Comparison of ENCODE assay signal across 25 cellular contexts in genomic region chr1:235734335-235734734, GRCh38.
A peak's percentile ranks its signal among the peaks of the same experiment; 100 is the strongest.
DNase-seq lines count a peak whose midpoint lies in the region; ATAC-seq and TF ChIP-seq lines count a peak whose summit lies in the region.
"Had no signal": no experiment of that assay in that cellular context is flagged by ENCODE, and none has a peak within 500 bp of the region (broad histone marks: within the 10 kb centered on the region; RNA-seq: fewer than 3 reads in every experiment).

No MANE protein-coding gene starts in this region.

- CTCF ChIA-PET in CD4-positive, alpha-beta T cell (lab: Charles Lee): interaction anchor here (0.6 kb wide), 1 partner anchor 11 kb away, joined by 3 read pairs; no protein-coding TSS in a partner anchor
- CTCF ChIA-PET in CD8-positive, alpha-beta T cell (lab: Charles Lee): interaction anchor here (0.8 kb wide), 1 partner anchor 319 kb away, joined by 3 read pairs; no protein-coding TSS in a partner anchor

- no peaks in the 10 kb centered on the region for H3K4me1 Mint-ChIP-seq in CD4-positive, alpha-beta T cell (ENCODE audit: low read depth)
- peaks cover 2% of the 10 kb centered on the region for H3K4me1 Mint-ChIP-seq in CD8-positive, alpha-beta T cell (ENCODE audit: low read depth)
- H3K4me1 Mint-ChIP-seq: activated B cell treated with CpG ODN at 0.5 μM for 24 hours, brain had no signal

- H3K4me1 ChIP-seq in CD8-positive, alpha-beta T cell (ENCODE audit: insufficient read depth, low read length): no peaks in the 10 kb centered on the region
- H3K4me1 ChIP-seq: HAP-1 had no signal

- H3K36me3 ChIP-seq in CD8-positive, alpha-beta T cell (ENCODE audit: insufficient read depth, low read length): no peaks in the 10 kb centered on the region
- H3K36me3 ChIP-seq: HAP-1 had no signal

- TF ChIP-seq CTCF in CD4-positive, alpha-beta T cell (IDR thresholded peaks at IDR 0.05): no peak
- TF ChIP-seq CTCF in CD8-positive, alpha-beta T cell (IDR thresholded peaks at IDR 0.05): no peak
- no peak for TF ChIP-seq CTCF in GM20000 (IDR thresholded peaks at IDR 0.05; ENCODE audit: extremely low read depth, missing control alignments)

- no peak overlapping the region for H3K4me3 Mint-ChIP-seq in CD4-positive, alpha-beta T cell
- no peak overlapping the region for H3K4me3 Mint-ChIP-seq in CD8-positive, alpha-beta T cell
- H3K4me3 Mint-ChIP-seq: activated B cell treated with CpG ODN at 0.5 μM for 24 hours; activated CD4-positive, alpha-beta memory T cell treated with anti-CD3 and anti-CD28 coated beads, Interleukin-2, amount 10 ng/mL, durations not matched to agents 7 days and 5 days; activated T-cell treated with anti-CD3 and anti-CD28 coated beads, Interleukin-2, amount 50 U/mL, for 24 hours; brain had no signal

- H3K4me3 ChIP-seq in CD8-positive, alpha-beta T cell (ENCODE audit: low read depth, low read length): no peak overlapping the region
- H3K4me3 ChIP-seq: HAP-1, left ventricle myocardium inferior had no signal

- peaks cover 39% of the 10 kb centered on the region for H3K36me3 Mint-ChIP-seq in CD4-positive, alpha-beta T cell (ENCODE audit: low read depth)
- H3K36me3 Mint-ChIP-seq in CD8-positive, alpha-beta T cell: peaks cover 48% of the 10 kb centered on the region

- POLR2A ChIA-PET in CD4-positive, alpha-beta T cell (lab: Charles Lee): no interaction called here
- POLR2A ChIA-PET in CD8-positive, alpha-beta T cell (lab: Charles Lee): no interaction called here

- H3K27ac ChIP-seq in CD4-positive, alpha-beta T cell (ENCODE audit: low read depth, low read length): no peak overlapping the region
- no peak overlapping the region for H3K27ac ChIP-seq in CD8-positive, alpha-beta T cell (ENCODE audit: low read depth, low read length)
- H3K27ac ChIP-seq: KMS-11, left ventricle myocardium inferior had no signal

- H3K9me3 Mint-ChIP-seq in CD4-positive, alpha-beta T cell: no peaks in the 10 kb centered on the region
- no peaks in the 10 kb centered on the region for H3K9me3 Mint-ChIP-seq in CD8-positive, alpha-beta T cell
- H3K9me3 Mint-ChIP-seq: activated B cell treated with CpG ODN at 0.5 μM for 24 hours; activated CD4-positive, alpha-beta memory T cell treated with anti-CD3 and anti-CD28 coated beads, Interleukin-2, amount 10 ng/mL, durations not matched to agents 7 days and 5 days; activated T-cell treated with anti-CD3 and anti-CD28 coated beads, Interleukin-2, amount 50 U/mL, for 24 hours; brain had no signal

- no peaks in the 10 kb centered on the region for H3K27me3 ChIP-seq in CD4-positive, alpha-beta T cell (ENCODE audit: control insufficient read depth, insufficient read depth, low read length)
- no peaks in the 10 kb centered on the region for H3K27me3 ChIP-seq in CD8-positive, alpha-beta T cell (ENCODE audit: insufficient read depth, low read length)

- intact Hi-C loops in CD4-positive, alpha-beta T cell (cut with DNase I, micrococcal nuclease): loop anchor here in 1 of 2 experiments (5.0 kb wide), 1 partner anchor 222 kb away; no protein-coding TSS in a partner anchor
- intact Hi-C loops in CD8-positive, alpha-beta T cell (cut with DNase I, micrococcal nuclease): loop anchor here in 1 of 2 experiments (5.0 to 10.0 kb wide), 2 partner anchors 222 to 240 kb away; no protein-coding TSS in a partner anchor

- no peak for DNase-seq in CD4-positive, alpha-beta T cell
- DNase-seq in CD8-positive, alpha-beta T cell: no peak
- DNase-seq in M059J (ENCODE audit: low read depth) (peak; percentile 27), GM20000 (ENCODE audit: low spot score) (no peak)
- DNase-seq in central memory CD4-positive, alpha-beta T cell: peak; percentile 33
- DNase-seq: activated B cell treated with CpG ODN at 0.5 μM for 24 hours; activated CD4-positive, alpha-beta memory T cell treated with anti-CD3 and anti-CD28 coated beads, Interleukin-2, amount 10 ng/mL, durations not matched to agents 7 days and 5 days; activated naive CD4-positive, alpha-beta T cell; activated T-cell treated with anti-CD3 and anti-CD28 coated beads, Interleukin-2, amount 50 U/mL, for 24 hours; C1 segment of cervical spinal cord; effector CD4-positive, alpha-beta T cell; glutamatergic neuron; left ventricle myocardium inferior; NCI-H146; NCI-H510A; OCI-M1; posterior cingulate gyrus; right cardiac atrium; stimulated activated CD4-positive, alpha-beta T cell treated with anti-CD3 and anti-CD28 coated beads, Interleukin-4, amount 100 ng/mL, for 1 hour; SW 1271 had no signal

- H3K9me3 ChIP-seq in CD4-positive, alpha-beta T cell (ENCODE audit: control insufficient read depth, low read length): no peaks in the 10 kb centered on the region
- H3K9me3 ChIP-seq in CD8-positive, alpha-beta T cell (ENCODE audit: low read length): no peaks in the 10 kb centered on the region
- H3K9me3 ChIP-seq: HAP-1, left ventricle myocardium inferior had no signal

- H3K27ac Mint-ChIP-seq in CD4-positive, alpha-beta T cell: no peak overlapping the region
- no peak overlapping the region for H3K27ac Mint-ChIP-seq in CD8-positive, alpha-beta T cell
- H3K27ac Mint-ChIP-seq: activated B cell treated with CpG ODN at 0.5 μM for 24 hours; activated CD4-positive, alpha-beta memory T cell treated with anti-CD3 and anti-CD28 coated beads, Interleukin-2, amount 10 ng/mL, durations not matched to agents 7 days and 5 days; activated T-cell treated with anti-CD3 and anti-CD28 coated beads, Interleukin-2, amount 50 U/mL, for 24 hours had no signal

- peak; percentile 63 for ATAC-seq in CD4-positive, alpha-beta T cell (ENCODE audit: poor library complexity)
- ATAC-seq in CD8-positive, alpha-beta T cell: peak; percentile 71
- no peak for ATAC-seq in GM19395 (IDR thresholded peaks at IDR 0.05; ENCODE audit: unreplicated experiment)
- no peak for ATAC-seq in HG03159 (IDR thresholded peaks at IDR 0.05; ENCODE audit: unreplicated experiment)
- ATAC-seq: right cardiac atrium had no signal

- no peaks in the 10 kb centered on the region for H3K27me3 Mint-ChIP-seq in CD4-positive, alpha-beta T cell
- no peaks in the 10 kb centered on the region for H3K27me3 Mint-ChIP-seq in CD8-positive, alpha-beta T cell (ENCODE audit: low read depth)
- H3K27me3 Mint-ChIP-seq: activated B cell treated with CpG ODN at 0.5 μM for 24 hours; activated CD4-positive, alpha-beta memory T cell treated with anti-CD3 and anti-CD28 coated beads, Interleukin-2, amount 10 ng/mL, durations not matched to agents 7 days and 5 days; activated T-cell treated with anti-CD3 and anti-CD28 coated beads, Interleukin-2, amount 50 U/mL, for 24 hours had no signal

Comparison
In these comparisons a context has a peak if more than half of its experiments do, and no peak if none do; other contexts are left out.
1. ATAC-seq: peak in CD4-positive, alpha-beta T cell (single experiment) and CD8-positive, alpha-beta T cell (single experiment); none in GM19395 (single experiment) and HG03159 (single experiment).
2. DNase-seq: peak in M059J (single experiment) and central memory CD4-positive, alpha-beta T cell (single experiment); none in CD4-positive, alpha-beta T cell (0 of 10), CD8-positive, alpha-beta T cell (0 of 7) and GM20000 (single experiment).